In the genomic region with DNA sequence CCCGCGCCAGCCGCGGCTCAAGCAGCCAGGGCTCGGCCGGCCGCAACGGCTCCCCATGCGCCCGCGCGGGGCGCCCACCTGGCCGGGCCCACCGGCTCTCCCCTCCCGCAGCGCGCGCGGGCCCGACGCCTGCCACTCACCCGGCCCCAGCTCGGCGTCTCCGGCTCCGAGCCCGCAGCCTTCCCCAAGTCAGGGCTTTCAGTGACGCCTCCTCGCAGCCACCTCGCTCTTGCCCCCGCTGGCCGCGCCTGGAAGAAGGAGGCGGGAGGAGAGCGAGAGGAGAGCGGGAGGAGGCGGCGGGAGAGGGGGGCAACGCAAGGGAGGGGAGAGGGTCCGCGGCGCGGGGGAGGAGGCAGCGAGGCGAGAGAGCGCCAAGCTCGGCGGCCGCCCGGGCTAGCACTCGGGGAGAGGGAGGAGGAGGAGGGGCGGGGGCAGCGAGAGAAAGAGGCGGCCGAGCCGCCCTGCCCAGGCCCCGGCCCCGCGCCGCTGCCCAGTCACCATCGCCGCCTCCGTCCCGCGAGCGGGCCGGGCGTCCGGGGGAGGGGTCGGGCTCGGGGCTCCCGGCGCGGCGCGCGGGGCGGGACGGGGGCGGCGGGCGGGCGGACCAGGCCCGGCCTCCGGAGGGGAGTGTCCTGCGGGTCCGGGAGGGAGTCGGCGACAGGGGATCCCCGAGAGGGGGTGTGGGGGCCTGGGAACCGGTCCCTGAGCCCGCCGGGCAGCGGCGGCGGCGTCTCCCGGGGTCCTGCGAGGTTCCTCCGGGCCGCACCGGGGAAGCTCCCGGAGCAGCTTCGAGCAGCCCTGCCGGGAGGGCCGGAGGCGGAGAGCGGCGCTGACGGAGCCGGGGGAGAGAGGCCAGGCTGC, we compare ENCODE assay signal across 1 cellular context.
TF ChIP-seq lines count a peak whose summit lies in the region.

A gene with protein sequence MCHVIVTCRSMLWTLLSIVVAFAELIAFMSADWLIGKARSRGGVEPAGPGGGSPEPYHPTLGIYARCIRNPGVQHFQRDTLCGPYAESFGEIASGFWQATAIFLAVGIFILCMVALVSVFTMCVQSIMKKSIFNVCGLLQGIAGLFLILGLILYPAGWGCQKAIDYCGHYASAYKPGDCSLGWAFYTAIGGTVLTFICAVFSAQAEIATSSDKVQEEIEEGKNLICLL (minus strand): TSS at position 414 of the 861 bp plus-strand sequence. CDS start 138,559 bp downstream, outside the sequence.

TF ChIP-seq in HCT116, 20 proteins besides CTCF, POLR2A, EP300 and RAD21 (continued from another document):
- TF ChIP-seq, protein P1, sequence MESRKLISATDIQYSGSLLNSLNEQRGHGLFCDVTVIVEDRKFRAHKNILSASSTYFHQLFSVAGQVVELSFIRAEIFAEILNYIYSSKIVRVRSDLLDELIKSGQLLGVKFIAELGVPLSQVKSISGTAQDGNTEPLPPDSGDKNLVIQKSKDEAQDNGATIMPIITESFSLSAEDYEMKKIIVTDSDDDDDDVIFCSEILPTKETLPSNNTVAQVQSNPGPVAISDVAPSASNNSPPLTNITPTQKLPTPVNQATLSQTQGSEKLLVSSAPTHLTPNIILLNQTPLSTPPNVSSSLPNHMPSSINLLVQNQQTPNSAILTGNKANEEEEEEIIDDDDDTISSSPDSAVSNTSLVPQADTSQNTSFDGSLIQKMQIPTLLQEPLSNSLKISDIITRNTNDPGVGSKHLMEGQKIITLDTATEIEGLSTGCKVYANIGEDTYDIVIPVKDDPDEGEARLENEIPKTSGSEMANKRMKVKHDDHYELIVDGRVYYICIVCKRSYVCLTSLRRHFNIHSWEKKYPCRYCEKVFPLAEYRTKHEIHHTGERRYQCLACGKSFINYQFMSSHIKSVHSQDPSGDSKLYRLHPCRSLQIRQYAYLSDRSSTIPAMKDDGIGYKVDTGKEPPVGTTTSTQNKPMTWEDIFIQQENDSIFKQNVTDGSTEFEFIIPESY (IDR thresholded peaks at IDR 0.05; ENCODE audit: extremely low read depth, insufficient replicate concordance, low read length), result no peak
- TF ChIP-seq SIN3A (IDR thresholded peaks at IDR 0.05; ENCODE audit: low read depth) (no peak; the same call in 1 of the 2 replicates), MAX (IDR thresholded peaks at IDR 0.05) (peak; percentile 40)
